ENCODE assay signal across 10 cellular contexts in the genomic region with DNA sequence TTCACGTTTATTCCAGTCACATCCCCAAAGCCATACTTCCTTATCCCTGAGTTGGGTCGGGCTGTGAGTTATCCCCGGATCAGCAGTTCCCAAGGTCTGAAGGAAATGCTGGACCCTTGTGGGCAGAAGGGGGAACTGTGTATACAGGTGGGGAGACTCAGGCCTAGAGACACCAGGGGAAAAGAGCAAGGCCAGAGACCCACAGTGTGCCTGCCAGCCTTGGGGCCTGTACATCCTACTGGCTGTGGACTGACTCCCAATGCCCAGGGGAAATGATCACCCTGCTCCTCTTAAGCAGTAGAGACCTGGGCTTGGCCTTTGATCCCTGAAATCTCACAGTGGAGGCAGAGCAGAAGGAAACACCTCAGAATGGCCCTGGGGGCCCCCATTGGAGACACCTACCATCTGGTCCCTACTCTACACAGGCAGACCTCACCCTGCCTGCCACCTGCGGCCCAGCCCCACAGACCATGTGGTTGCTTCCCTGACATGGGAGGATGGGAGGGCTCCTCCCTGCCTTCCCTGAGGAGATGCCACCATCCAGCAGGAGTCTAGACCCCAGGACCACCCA. TPM values are rescaled to one million over a fixed set of nuclear protein-coding genes. Genes with fewer than 3 reads are reported as not detected.
DNase-seq lines count a peak whose midpoint lies in the region; ATAC-seq and TF ChIP-seq lines count a peak whose summit lies in the region.
"Had no signal": no experiment of that assay in that cellular context is flagged by ENCODE, and none has a peak within 500 bp of the region (broad histone marks: within the 10 kb centered on the region; RNA-seq: fewer than 3 reads in every experiment).

No MANE protein-coding gene starts in this region.

- TF ChIP-seq POLR2A in gastrocnemius medialis (IDR thresholded peaks at IDR 0.05), result no peak

- in situ Hi-C loops in gastrocnemius medialis (cut with MboI; ENCODE audit: low sequenced_read_pairs in 4 of 4), result no loop called here

- DNase-seq in EH (ENCODE audit: low read depth) (peak; percentile 46), T-cell (no peak), fibroblast of the aortic adventitia (ENCODE audit: low read depth) (no peak), gastrocnemius medialis (no peak), iPS-NIHi7 (ENCODE audit: extremely low spot score) (no peak), Kasumi-1 (lab: John Stamatoyannopoulos, UW) (no peak), foreskin melanocyte (no peak), NCI-H526 treated with DMSO at 0.1 percent for 48 hours (lab: John Stamatoyannopoulos, UW) (no peak)
- DNase-seq: effector CD4-positive, alpha-beta T cell had no signal

- peak overlapping the region; percentile 93 to 98 (median 96) for H3K27ac ChIP-seq in gastrocnemius medialis
- H3K27ac ChIP-seq: HL-60 had no signal

- intact Hi-C loops in gastrocnemius medialis (cut with DNase I; ENCODE audit: low total_unique reads), result no loop called here

- H3K4me1 Mint-ChIP-seq in T-cell, result peaks cover 22 to 28% (median 26%) of the 10 kb centered on the region in 3 donors

- no peaks in the 10 kb centered on the region for H3K9me3 Mint-ChIP-seq in T-cell

- H3K27me3 ChIP-seq in gastrocnemius medialis, result no peaks in the 10 kb centered on the region

- H3K27me3 Mint-ChIP-seq in T-cell, result peaks cover 0 to 3% of the 10 kb centered on the region in 2 donors

- peak; percentile 14 for TF ChIP-seq CTCF in fibroblast of the aortic adventitia (IDR thresholded peaks at IDR 0.05; ENCODE audit: insufficient read depth, low read length)
- peak in 1 of 5 experiments; percentile 18 for TF ChIP-seq CTCF in gastrocnemius medialis (IDR thresholded peaks at IDR 0.05 in 4 of 5, conservative IDR thresholded peaks at IDR 0.05 in 1 of 5)

- no peaks in the 10 kb centered on the region for H3K36me3 Mint-ChIP-seq in T-cell

- H3K9me3 ChIP-seq in gastrocnemius medialis, result no peaks in the 10 kb centered on the region

- H3K4me3 ChIP-seq in fibroblast of the aortic adventitia (ENCODE audit: low read depth, low read length), result peak overlapping the region; percentile 91
- peak overlapping the region; percentile 68 to 81 (median 80) for H3K4me3 ChIP-seq in gastrocnemius medialis

- CTCF ChIA-PET in T-cell (lab: Charles Lee), result no interaction called here

- peak overlapping the region; percentile 88 to 98 (median 96) for H3K4me3 Mint-ChIP-seq in T-cell

- H3K4me1 ChIP-seq in gastrocnemius medialis, result peaks cover 31 to 38% of the 10 kb centered on the region in 2 donors

- H3K36me3 ChIP-seq in gastrocnemius medialis, result peaks cover 0 to 8% of the 10 kb centered on the region in 2 donors

- POLR2A ChIA-PET in T-cell (lab: Charles Lee), result no interaction called here

- ATAC-seq in T-cell (replicated peaks in 1 of 4), result no peak
- no peak for ATAC-seq in gastrocnemius medialis

- H3K27ac Mint-ChIP-seq in T-cell, result peak overlapping the region; percentile 78 to 93

RNA-seq across cellular contexts. Expression of gene SELENOM, which starts 1.3 kb away (rescaled TPM):
- total RNA-seq in T-cell (10 to 100 TPM; 46.4 to 67.8 (median 53.7) TPM), fibroblast of the aortic adventitia (ENCODE audit: low replicate concordance) (82.0 and 97.9 TPM in 2 replicates), gastrocnemius medialis (100 to 1,000 TPM; 144 to 184 (median 157) TPM)

RNA-seq across cellular contexts. Expression of gene INPP5J, which starts 16.7 kb away (rescaled TPM):
- total RNA-seq in T-cell (1 to 10 TPM in 1 of 5 donors, under 1 TPM in 4; 0.23 to 1.1 (median 0.35) TPM), fibroblast of the aortic adventitia (ENCODE audit: low replicate concordance) (under 0.01 and 0.41 TPM in 2 replicates), gastrocnemius medialis (under 1 TPM; 0.15 to 0.33 (median 0.28) TPM)

RNA-seq across cellular contexts. Expression of gene SMTN, which starts 25.0 kb away (rescaled TPM):
- total RNA-seq in T-cell (10 to 100 TPM in 1 of 5 donors, 1 to 10 TPM in 4; 2.6 to 10.1 (median 3.8) TPM), fibroblast of the aortic adventitia (ENCODE audit: low replicate concordance) (35.2 and 63.5 TPM in 2 replicates), gastrocnemius medialis (100 to 1,000 TPM in 1 of 4 donors, 10 to 100 TPM in 3; 39.5 to 104 (median 45.3) TPM)

RNA-seq across cellular contexts. Expression of gene PLA2G3, which starts 34.2 kb away (rescaled TPM):
- total RNA-seq in T-cell (not detected), fibroblast of the aortic adventitia (ENCODE audit: low replicate concordance) (0.08 and 0.09 TPM in 2 replicates), gastrocnemius medialis (not detected)

RNA-seq across cellular contexts. Expression of gene RNF185, which starts 53.9 kb away (rescaled TPM):
- 10 to 100 TPM; 12.2 to 29.8 (median 25.9) TPM for total RNA-seq in T-cell
- 23.2 and 35.8 TPM in 2 replicates for total RNA-seq in fibroblast of the aortic adventitia (ENCODE audit: low replicate concordance)
- total RNA-seq in gastrocnemius medialis, result 10 to 100 TPM; 23.8 to 28.1 (median 27.6) TPM
